Comparison of ENCODE assay signal across 29 cellular contexts in the genomic region with DNA sequence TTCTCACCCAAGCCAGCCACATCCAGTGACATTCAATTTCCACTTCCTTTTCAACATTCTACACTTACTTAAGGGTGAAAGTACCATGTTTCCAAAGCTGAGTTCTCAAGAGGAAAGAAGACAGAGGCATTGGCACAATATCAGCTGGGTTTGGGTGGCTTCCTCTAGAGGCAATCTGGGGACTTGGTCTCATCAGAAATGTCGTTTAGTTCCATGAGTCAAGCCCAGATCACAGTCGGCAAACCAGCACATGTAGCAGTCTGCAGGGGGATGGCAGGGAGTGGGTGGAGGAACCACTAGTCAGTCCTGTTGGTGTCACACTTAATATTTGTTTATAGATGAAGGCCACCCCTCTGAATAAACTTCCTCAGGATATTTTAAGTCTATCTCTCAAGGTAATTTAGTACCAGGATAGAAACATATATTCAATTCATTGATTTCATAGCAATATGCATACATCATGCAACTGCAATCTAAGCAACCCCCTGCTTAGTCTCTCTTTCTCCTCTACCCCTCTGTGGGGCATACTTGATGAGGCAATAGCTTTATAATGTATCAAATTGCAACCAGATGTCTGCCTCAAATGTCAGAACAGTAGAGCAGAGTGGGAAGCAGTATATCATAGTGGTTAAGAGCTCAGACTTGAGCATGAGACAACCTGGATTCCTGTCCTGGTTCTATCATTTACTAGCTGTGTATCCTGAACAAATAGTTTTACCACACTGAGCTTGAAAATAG. TPM values are rescaled to one million over a fixed set of nuclear protein-coding genes. Genes with fewer than 3 reads are reported as not detected.
DNase-seq lines count a peak whose midpoint lies in the region; ATAC-seq and TF ChIP-seq lines count a peak whose summit lies in the region.
"Had no signal": no experiment of that assay in that cellular context is flagged by ENCODE, and none has a peak within 500 bp of the region (broad histone marks: within the 10 kb centered on the region; RNA-seq: fewer than 3 reads in every experiment).

No MANE protein-coding gene starts in this region.

- no peak overlapping the region for H3K27ac ChIP-seq in effector memory CD4-positive, alpha-beta T cell (ENCODE audit: insufficient read depth, low read length, poor library complexity, severe bottlenecking)
- H3K27ac ChIP-seq: breast epithelium, C4-2B, colonic mucosa, esophagus squamous epithelium, pancreas, right atrium auricular region, SK-N-MC, thoracic aorta, VCaP had no signal

- no peak overlapping the region for H3K4me3 ChIP-seq in effector memory CD4-positive, alpha-beta T cell (ENCODE audit: insufficient read depth, low read depth, low read length, poor library complexity, severe bottlenecking)
- H3K4me3 ChIP-seq: breast epithelium, colonic mucosa, esophagus squamous epithelium, pancreas, right atrium auricular region, SK-N-MC, thoracic aorta had no signal

- ATAC-seq in stimulated activated naive CD8-positive, alpha-beta T cell treated with anti-CD3 and anti-CD28 coated beads, Interleukin-15, amount 100 ng/mL, for 72 hours = no peak
- ATAC-seq: activated T-cell treated with anti-CD3 and anti-CD28 coated beads, Interleukin-2, amount 50 U/mL, for 72 hours; natural killer cell; pancreas; stimulated activated naive B cell treated with anti-CD40 and anti-IgM and Interleukin-4, amounts not matched to agents 10 μg/mL and 1 μg/mL and 100 μg/mL, for 72 hours had no signal

- no peaks in the 10 kb centered on the region for H3K36me3 ChIP-seq in effector memory CD4-positive, alpha-beta T cell (ENCODE audit: control insufficient read depth, insufficient read depth, low read length)
- H3K36me3 ChIP-seq: breast epithelium, colonic mucosa, esophagus squamous epithelium, pancreas, right atrium auricular region, thoracic aorta had no signal

- no peak for TF ChIP-seq CTCF in brain (conservative IDR thresholded peaks at IDR 0.05)

- peak overlapping the region; percentile 87 to 98 (median 95) for H3K4me3 Mint-ChIP-seq in brain
- H3K4me3 Mint-ChIP-seq in stimulated activated naive CD8-positive, alpha-beta T cell treated with anti-CD3 and anti-CD28 coated beads, Interleukin-15, amount 100 ng/mL, for 72 hours = no peak overlapping the region
- H3K4me3 Mint-ChIP-seq: activated CD4-positive, alpha-beta T cell treated with anti-CD3 and anti-CD28 coated beads, Interleukin-2, amount 10 ng/mL, durations not matched to agents 24 days and 14 days; activated naive CD4-positive, alpha-beta T cell treated with anti-CD3 and anti-CD28 coated beads for 36 hours; activated T-cell treated with anti-CD3 and anti-CD28 coated beads, Interleukin-2, amount 50 U/mL, for 72 hours; endodermal cell; natural killer cell; stimulated activated naive B cell treated with anti-CD40 and anti-IgM and Interleukin-4, amounts not matched to agents 10 μg/mL and 1 μg/mL and 100 μg/mL, for 72 hours had no signal

- peaks cover 12% of the 10 kb centered on the region for H3K36me3 Mint-ChIP-seq in brain
- H3K36me3 Mint-ChIP-seq: natural killer cell had no signal

- peaks cover 25% of the 10 kb centered on the region for H3K27me3 Mint-ChIP-seq in brain
- H3K27me3 Mint-ChIP-seq in stimulated activated naive CD8-positive, alpha-beta T cell treated with anti-CD3 and anti-CD28 coated beads, Interleukin-15, amount 100 ng/mL, for 72 hours = peaks cover 53% of the 10 kb centered on the region

- H3K27ac Mint-ChIP-seq in brain = peak overlapping the region in 3 of 5 experiments; percentile 87 to 98 (median 98)
- no peak overlapping the region for H3K27ac Mint-ChIP-seq in stimulated activated naive CD8-positive, alpha-beta T cell treated with anti-CD3 and anti-CD28 coated beads, Interleukin-15, amount 100 ng/mL, for 72 hours
- H3K27ac Mint-ChIP-seq: activated CD4-positive, alpha-beta T cell treated with anti-CD3 and anti-CD28 coated beads, Interleukin-2, amount 10 ng/mL, durations not matched to agents 24 days and 14 days; activated naive CD4-positive, alpha-beta T cell treated with anti-CD3 and anti-CD28 coated beads for 36 hours; activated T-cell treated with anti-CD3 and anti-CD28 coated beads, Interleukin-2, amount 50 U/mL, for 72 hours; endodermal cell; natural killer cell; stimulated activated naive B cell treated with anti-CD40 and anti-IgM and Interleukin-4, amounts not matched to agents 10 μg/mL and 1 μg/mL and 100 μg/mL, for 72 hours had no signal

- H3K9me3 Mint-ChIP-seq in brain = peaks cover 0 to 5% (median 0%) of the 10 kb centered on the region in 5 experiments
- no peaks in the 10 kb centered on the region for H3K9me3 Mint-ChIP-seq in stimulated activated naive CD8-positive, alpha-beta T cell treated with anti-CD3 and anti-CD28 coated beads, Interleukin-15, amount 100 ng/mL, for 72 hours
- H3K9me3 Mint-ChIP-seq: activated CD4-positive, alpha-beta T cell treated with anti-CD3 and anti-CD28 coated beads, Interleukin-2, amount 10 ng/mL, durations not matched to agents 24 days and 14 days; activated naive CD4-positive, alpha-beta T cell treated with anti-CD3 and anti-CD28 coated beads for 36 hours; activated T-cell treated with anti-CD3 and anti-CD28 coated beads, Interleukin-2, amount 50 U/mL, for 72 hours; endodermal cell; natural killer cell; stimulated activated naive B cell treated with anti-CD40 and anti-IgM and Interleukin-4, amounts not matched to agents 10 μg/mL and 1 μg/mL and 100 μg/mL, for 72 hours had no signal

- DNase-seq in COLO668 (lab: John Stamatoyannopoulos, UW; ENCODE audit: unreplicated experiment) (peak; percentile 27), NCI-H1694 (lab: John Stamatoyannopoulos, UW) (peak; percentile 65), NCI-H510A (lab: John Stamatoyannopoulos, UW) (peak; percentile 57), MV-4-11 (lab: John Stamatoyannopoulos, UW) (no peak), RPMI8226 (no peak)
- DNase-seq in effector memory CD4-positive, alpha-beta T cell = no peak
- no peak for DNase-seq in stimulated activated naive CD8-positive, alpha-beta T cell treated with anti-CD3 and anti-CD28 coated beads, Interleukin-15, amount 100 ng/mL, for 72 hours
- DNase-seq: activated CD4-positive, alpha-beta T cell treated with anti-CD3 and anti-CD28 coated beads, Interleukin-2, amount 10 ng/mL, durations not matched to agents 24 days and 14 days; activated naive CD4-positive, alpha-beta T cell treated with anti-CD3 and anti-CD28 coated beads for 36 hours; activated T-cell treated with anti-CD3 and anti-CD28 coated beads, Interleukin-2, amount 50 U/mL, for 72 hours; amniotic stem cell; colonic mucosa; endodermal cell; esophagus squamous epithelium; midbrain; natural killer cell; NCI-H1048; NCI-H226; pancreas; stimulated activated CD4-positive, alpha-beta T cell treated with anti-CD3 and anti-CD28 coated beads, Interleukin-4, amount 100 ng/mL, for 1 hour; stimulated activated naive B cell treated with anti-CD40 and anti-IgM and Interleukin-4, amounts not matched to agents 10 μg/mL and 1 μg/mL and 100 μg/mL, for 72 hours had no signal

- H3K27me3 ChIP-seq in effector memory CD4-positive, alpha-beta T cell (replicated peaks; ENCODE audit: control insufficient read depth, insufficient read depth, low read length, poor library complexity, severe bottlenecking) = no peaks in the 10 kb centered on the region

- no peaks in the 10 kb centered on the region for H3K4me1 ChIP-seq in effector memory CD4-positive, alpha-beta T cell (ENCODE audit: control insufficient read depth, insufficient read depth, low read length, poor library complexity, severe bottlenecking)
- H3K4me1 ChIP-seq: breast epithelium, colonic mucosa, pancreas had no signal

- H3K9me3 ChIP-seq in effector memory CD4-positive, alpha-beta T cell (ENCODE audit: control insufficient read depth, low read length) = no peaks in the 10 kb centered on the region
- H3K9me3 ChIP-seq: breast epithelium, colonic mucosa, esophagus squamous epithelium, pancreas, right atrium auricular region, thoracic aorta had no signal

- peaks cover 45% of the 10 kb centered on the region for H3K4me1 Mint-ChIP-seq in brain
- H3K4me1 Mint-ChIP-seq in stimulated activated naive CD8-positive, alpha-beta T cell treated with anti-CD3 and anti-CD28 coated beads, Interleukin-15, amount 100 ng/mL, for 72 hours = no peaks in the 10 kb centered on the region
- H3K4me1 Mint-ChIP-seq: activated CD4-positive, alpha-beta T cell treated with anti-CD3 and anti-CD28 coated beads, Interleukin-2, amount 10 ng/mL, durations not matched to agents 24 days and 14 days; natural killer cell had no signal

RNA-seq across cellular contexts. Expression of gene SRRM4, which starts 3.0 kb away (rescaled TPM):
- 10.0 TPM for polyA plus RNA-seq in brain (ENCODE audit: insufficient read depth, low read depth, low replicate concordance)
- polyA plus RNA-seq: liver had no signal

Comparison
In these comparisons a context has a peak if more than half of its experiments do, and no peak if none do; other contexts are left out.
1. DNase-seq: peak in COLO668 (single experiment), NCI-H1694 (single experiment) and NCI-H510A (single experiment); none in effector memory CD4-positive, alpha-beta T cell (0 of 3), MV-4-11 (single experiment), stimulated activated naive CD8-positive, alpha-beta T cell treated with anti-CD3 and anti-CD28 coated beads, Interleukin-15, amount 100 ng/mL, for 72 hours (0 of 2) and RPMI8226 (single experiment).
2. H3K27ac Mint-ChIP-seq: peak in brain (3 of 5); none in stimulated activated naive CD8-positive, alpha-beta T cell treated with anti-CD3 and anti-CD28 coated beads, Interleukin-15, amount 100 ng/mL, for 72 hours (0 of 2).
3. H3K4me3 Mint-ChIP-seq: peak in brain (5 of 5); none in stimulated activated naive CD8-positive, alpha-beta T cell treated with anti-CD3 and anti-CD28 coated beads, Interleukin-15, amount 100 ng/mL, for 72 hours (0 of 2).